In the genomic region with DNA sequence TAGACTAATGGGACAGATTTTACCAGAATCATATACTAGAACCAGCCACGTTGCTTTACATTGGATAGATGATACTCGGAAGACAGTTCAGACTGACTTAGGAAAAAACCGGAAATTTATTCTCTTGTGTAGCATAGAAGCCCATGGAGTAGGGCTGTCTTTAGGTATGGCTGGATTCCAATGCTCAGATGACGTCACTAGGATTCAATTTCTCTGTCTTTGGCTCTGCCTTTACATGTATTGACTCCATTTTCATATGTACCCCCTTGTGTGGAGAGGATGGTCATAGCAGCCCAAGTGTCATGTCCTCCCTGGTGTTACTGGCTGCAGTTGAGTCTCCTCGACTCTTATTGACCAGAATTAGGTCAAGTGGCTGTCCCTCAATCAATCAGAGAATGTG, we compare ENCODE assay signal across 1 cellular context.
TF ChIP-seq lines count a peak whose summit lies in the region.

No MANE protein-coding gene starts in this region.

TF ChIP-seq in HepG2, 621 proteins besides CTCF, POLR2A, EP300 and RAD21 (continued from another document):
- TF ChIP-seq, protein P1, sequence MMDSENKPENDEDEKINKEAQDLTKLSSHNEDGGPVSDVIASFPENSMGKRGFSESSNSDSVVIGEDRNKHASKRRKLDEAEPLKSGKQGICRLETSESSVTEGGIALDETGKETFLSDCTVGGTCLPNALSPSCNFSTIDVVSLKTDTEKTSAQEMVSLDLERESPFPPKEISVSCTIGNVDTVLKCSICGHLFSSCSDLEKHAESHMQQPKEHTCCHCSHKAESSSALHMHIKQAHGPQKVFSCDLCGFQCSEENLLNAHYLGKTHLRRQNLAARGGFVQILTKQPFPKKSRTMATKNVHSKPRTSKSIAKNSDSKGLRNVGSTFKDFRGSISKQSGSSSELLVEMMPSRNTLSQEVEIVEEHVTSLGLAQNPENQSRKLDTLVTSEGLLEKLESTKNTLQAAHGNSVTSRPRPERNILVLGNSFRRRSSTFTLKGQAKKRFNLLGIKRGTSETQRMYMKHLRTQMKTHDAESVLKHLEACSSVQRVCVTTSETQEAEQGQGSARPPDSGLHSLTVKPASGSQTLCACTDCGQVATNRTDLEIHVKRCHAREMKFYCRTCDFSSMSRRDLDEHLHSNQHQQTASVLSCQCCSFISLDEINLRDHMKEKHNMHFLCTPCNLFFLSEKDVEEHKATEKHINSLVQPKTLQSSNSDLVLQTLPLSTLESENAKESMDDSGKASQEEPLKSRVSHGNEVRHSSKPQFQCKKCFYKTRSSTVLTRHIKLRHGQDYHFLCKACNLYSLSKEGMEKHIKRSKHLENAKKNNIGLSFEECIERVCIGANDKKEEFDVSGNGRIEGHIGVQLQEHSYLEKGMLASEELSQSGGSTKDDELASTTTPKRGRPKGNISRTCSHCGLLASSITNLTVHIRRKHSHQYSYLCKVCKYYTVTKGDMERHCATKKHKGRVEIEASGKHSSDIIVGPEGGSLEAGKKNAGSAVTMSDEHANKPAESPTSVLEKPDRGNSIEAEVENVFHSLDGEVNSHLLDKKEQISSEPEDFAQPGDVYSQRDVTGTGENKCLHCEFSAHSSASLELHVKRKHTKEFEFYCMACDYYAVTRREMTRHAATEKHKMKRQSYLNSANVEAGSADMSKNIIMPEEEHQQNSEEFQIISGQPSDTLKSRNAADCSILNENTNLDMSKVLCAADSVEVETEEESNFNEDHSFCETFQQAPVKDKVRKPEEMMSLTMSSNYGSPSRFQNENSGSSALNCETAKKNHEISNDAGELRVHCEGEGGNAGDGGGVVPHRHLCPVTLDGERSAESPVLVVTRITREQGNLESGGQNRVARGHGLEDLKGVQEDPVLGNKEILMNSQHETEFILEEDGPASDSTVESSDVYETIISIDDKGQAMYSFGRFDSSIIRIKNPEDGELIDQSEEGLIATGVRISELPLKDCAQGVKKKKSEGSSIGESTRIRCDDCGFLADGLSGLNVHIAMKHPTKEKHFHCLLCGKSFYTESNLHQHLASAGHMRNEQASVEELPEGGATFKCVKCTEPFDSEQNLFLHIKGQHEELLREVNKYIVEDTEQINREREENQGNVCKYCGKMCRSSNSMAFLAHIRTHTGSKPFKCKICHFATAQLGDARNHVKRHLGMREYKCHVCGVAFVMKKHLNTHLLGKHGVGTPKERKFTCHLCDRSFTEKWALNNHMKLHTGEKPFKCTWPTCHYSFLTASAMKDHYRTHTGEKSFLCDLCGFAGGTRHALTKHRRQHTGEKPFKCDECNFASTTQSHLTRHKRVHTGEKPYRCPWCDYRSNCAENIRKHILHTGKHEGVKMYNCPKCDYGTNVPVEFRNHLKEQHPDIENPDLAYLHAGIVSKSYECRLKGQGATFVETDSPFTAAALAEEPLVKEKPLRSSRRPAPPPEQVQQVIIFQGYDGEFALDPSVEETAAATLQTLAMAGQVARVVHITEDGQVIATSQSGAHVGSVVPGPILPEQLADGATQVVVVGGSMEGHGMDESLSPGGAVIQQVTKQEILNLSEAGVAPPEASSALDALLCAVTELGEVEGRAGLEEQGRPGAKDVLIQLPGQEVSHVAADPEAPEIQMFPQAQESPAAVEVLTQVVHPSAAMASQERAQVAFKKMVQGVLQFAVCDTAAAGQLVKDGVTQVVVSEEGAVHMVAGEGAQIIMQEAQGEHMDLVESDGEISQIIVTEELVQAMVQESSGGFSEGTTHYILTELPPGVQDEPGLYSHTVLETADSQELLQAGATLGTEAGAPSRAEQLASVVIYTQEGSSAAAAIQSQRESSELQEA (CRISPR knock-in tag; IDR thresholded peaks at IDR 0.05; ENCODE audit: not compliant biosample characterization) = no peak
- TF ChIP-seq ATF7 (IDR thresholded peaks at IDR 0.05) (peak; percentile 95), ATF7 (CRISPR knock-in tag; IDR thresholded peaks at IDR 0.05) (no peak), SNAPC2 (CRISPR knock-in tag; IDR thresholded peaks at IDR 0.05) (no peak), CBX5 (CRISPR knock-in tag; IDR thresholded peaks at IDR 0.05; ENCODE audit: borderline replicate concordance) (no peak), CREB1 (IDR thresholded peaks at IDR 0.05) (peak; percentile 95), CREB1 (CRISPR knock-in tag; IDR thresholded peaks at IDR 0.05) (no peak), ZNF530 (CRISPR knock-in tag; IDR thresholded peaks at IDR 0.05; ENCODE audit: low read depth) (no peak), ZNF562 (CRISPR knock-in tag; IDR thresholded peaks at IDR 0.05; ENCODE audit: borderline replicate concordance) (no peak), ZFP36 (IDR thresholded peaks at IDR 0.05; ENCODE audit: borderline replicate concordance, low read depth, low read length, partially characterized antibody) (no peak), PTBP1 (IDR thresholded peaks at IDR 0.05; ENCODE audit: low read depth, low read length, poor library complexity, severe bottlenecking) (no peak), HIVEP1 (CRISPR knock-in tag; IDR thresholded peaks at IDR 0.05) (no peak), ATAD3A (CRISPR knock-in tag; IDR thresholded peaks at IDR 0.05) (no peak), KLF11 (CRISPR knock-in tag; IDR thresholded peaks at IDR 0.05) (no peak), XRCC5 (optimal IDR thresholded peaks at IDR 0.05; ENCODE audit: low read length) (no peak)
- TF ChIP-seq, protein P2, sequence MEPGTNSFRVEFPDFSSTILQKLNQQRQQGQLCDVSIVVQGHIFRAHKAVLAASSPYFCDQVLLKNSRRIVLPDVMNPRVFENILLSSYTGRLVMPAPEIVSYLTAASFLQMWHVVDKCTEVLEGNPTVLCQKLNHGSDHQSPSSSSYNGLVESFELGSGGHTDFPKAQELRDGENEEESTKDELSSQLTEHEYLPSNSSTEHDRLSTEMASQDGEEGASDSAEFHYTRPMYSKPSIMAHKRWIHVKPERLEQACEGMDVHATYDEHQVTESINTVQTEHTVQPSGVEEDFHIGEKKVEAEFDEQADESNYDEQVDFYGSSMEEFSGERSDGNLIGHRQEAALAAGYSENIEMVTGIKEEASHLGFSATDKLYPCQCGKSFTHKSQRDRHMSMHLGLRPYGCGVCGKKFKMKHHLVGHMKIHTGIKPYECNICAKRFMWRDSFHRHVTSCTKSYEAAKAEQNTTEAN (CRISPR knock-in tag; conservative IDR thresholded peaks at IDR 0.05) = no peak
- TF ChIP-seq, protein P3, sequence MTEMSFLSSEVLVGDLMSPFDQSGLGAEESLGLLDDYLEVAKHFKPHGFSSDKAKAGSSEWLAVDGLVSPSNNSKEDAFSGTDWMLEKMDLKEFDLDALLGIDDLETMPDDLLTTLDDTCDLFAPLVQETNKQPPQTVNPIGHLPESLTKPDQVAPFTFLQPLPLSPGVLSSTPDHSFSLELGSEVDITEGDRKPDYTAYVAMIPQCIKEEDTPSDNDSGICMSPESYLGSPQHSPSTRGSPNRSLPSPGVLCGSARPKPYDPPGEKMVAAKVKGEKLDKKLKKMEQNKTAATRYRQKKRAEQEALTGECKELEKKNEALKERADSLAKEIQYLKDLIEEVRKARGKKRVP (CRISPR knock-in tag; IDR thresholded peaks at IDR 0.05) = no peak
